33 cellular contexts compared by ENCODE assay signal in genomic region chr1:163076981-163077761, GRCh38. TPM values are rescaled to one million over a fixed set of nuclear protein-coding genes. Genes with fewer than 3 reads are reported as not detected.
"Had no signal": no experiment of that assay in that cellular context is flagged by ENCODE, and none has a peak within 500 bp of the region (broad histone marks: within the 10 kb centered on the region; RNA-seq: fewer than 3 reads in every experiment).

No MANE protein-coding gene starts in this region.

- H3K9ac ChIP-seq: KMS-11 had no signal

- H3K36me3 ChIP-seq: adrenal gland, breast epithelium had no signal

- H2AFZ ChIP-seq: PC-9 had no signal

- H3K36me3 Mint-ChIP-seq: activated naive CD4-positive, alpha-beta T cell treated with anti-CD3 and anti-CD28 coated beads, Interleukin-2, amount 50 U/mL, for 72 hours had no signal

- DNase-seq: activated CD4-positive, alpha-beta T cell treated with anti-CD3 and anti-CD28 coated beads, Interleukin-2, amount 10 ng/mL, durations not matched to agents 7 days and 5 days; activated CD4-positive, alpha-beta T cell treated with anti-CD3 and anti-CD28 coated beads, Interleukin-2, amount 50 U/mL, for 48 hours; activated CD8-positive, alpha-beta T cell treated with anti-CD3 and anti-CD28 coated beads, Interleukin-2, amount 10 ng/mL, durations not matched to agents 7 days and 5 days; activated gamma-delta T cell treated with Interleukin-2 at 50 U/mL for 16 hours; activated naive CD4-positive, alpha-beta T cell treated with anti-CD3 and anti-CD28 coated beads for 36 hours; activated T-cell treated with anti-CD3 and anti-CD28 coated beads for 4 hours; activated T-cell treated with anti-CD3 and anti-CD28 coated beads, Interleukin-2, amount 50 U/mL, for 4 hours; adrenal gland; caudate nucleus; cerebellar nuclear complex; MM.1S; MV-4-11; NCI-H1092; NCI-H1436 treated with DMSO at 0.1 percent for 48 hours; NCI-H1694 treated with DMSO at 0.1 percent for 48 hours; NCI-H2029; NCI-H345; NCI-H510A; NCI-H526; NCI-H748 treated with DMSO at 0.1 percent for 48 hours; NK-92 treated with Interleukin-12 subunit alpha and Interleukin-12 subunit beta, amount 100 ng/mL, for 24 hours; PC-9; SIG-M5 had no signal

- ATAC-seq: activated CD8-positive, alpha-beta T cell treated with anti-CD3 and anti-CD28 coated beads, Interleukin-2, amount 10 ng/mL, durations not matched to agents 7 days and 5 days; activated naive CD4-positive, alpha-beta T cell treated with anti-CD3 and anti-CD28 coated beads, Interleukin-2, amount 50 U/mL, for 72 hours; activated T-cell treated with anti-CD3 and anti-CD28 coated beads, Interleukin-2, amount 50 U/mL, for 4 hours; Right ventricle myocardium inferior had no signal

- H3K27ac Mint-ChIP-seq: activated CD4-positive, alpha-beta T cell treated with anti-CD3 and anti-CD28 coated beads, Interleukin-2, amount 10 ng/mL, durations not matched to agents 7 days and 5 days; activated CD8-positive, alpha-beta T cell treated with anti-CD3 and anti-CD28 coated beads, Interleukin-2, amount 10 ng/mL, durations not matched to agents 7 days and 5 days; activated naive CD4-positive, alpha-beta T cell treated with anti-CD3 and anti-CD28 coated beads for 36 hours; activated naive CD4-positive, alpha-beta T cell treated with anti-CD3 and anti-CD28 coated beads, Interleukin-2, amount 50 U/mL, for 72 hours; activated T-helper 1 cell treated with anti-CD3 and anti-CD28 coated beads, Interleukin-12 subunit alpha, Interleukin-12 subunit beta, Interleukin-2, Interleukin-4 antibody, amounts not matched to agents 30 ng/mL and 10 ng/mL and 1 ng/mL, durations not matched to agents 14 hours and 24 hours and 36 hours; T-helper 1 cell treated with Interleukin-12 subunit alpha and Interleukin-12 subunit beta and Interleukin-4 antibody, amounts not matched to agents 30 μg/mL and 1 μg/mL, for 36 hours; T-helper 2 cell treated with Interferon-gamma antibody and Interleukin-4, amounts not matched to agents 5 μg/mL and 100 μg/mL, for 36 hours had no signal

- H3K27me3 ChIP-seq: adrenal gland, breast epithelium had no signal

- H3K4me3 Mint-ChIP-seq: activated CD4-positive, alpha-beta T cell treated with anti-CD3 and anti-CD28 coated beads, Interleukin-2, amount 10 ng/mL, durations not matched to agents 7 days and 5 days; activated CD8-positive, alpha-beta T cell treated with anti-CD3 and anti-CD28 coated beads, Interleukin-2, amount 10 ng/mL, durations not matched to agents 7 days and 5 days; activated naive CD4-positive, alpha-beta T cell treated with anti-CD3 and anti-CD28 coated beads for 36 hours; activated T-cell treated with anti-CD3 and anti-CD28 coated beads, Interleukin-2, amount 50 U/mL, for 4 hours; activated T-helper 1 cell treated with anti-CD3 and anti-CD28 coated beads, Interleukin-12 subunit alpha, Interleukin-12 subunit beta, Interleukin-2, Interleukin-4 antibody, amounts not matched to agents 30 ng/mL and 10 ng/mL and 1 ng/mL, durations not matched to agents 14 hours and 24 hours and 36 hours; T-helper 1 cell treated with Interleukin-12 subunit alpha and Interleukin-12 subunit beta and Interleukin-4 antibody, amounts not matched to agents 30 μg/mL and 1 μg/mL, for 36 hours; T-helper 2 cell treated with Interferon-gamma antibody and Interleukin-4, amounts not matched to agents 5 μg/mL and 100 μg/mL, for 36 hours had no signal

- H3K9me3 ChIP-seq: adrenal gland, breast epithelium had no signal

- H3K9me3 Mint-ChIP-seq: activated CD4-positive, alpha-beta T cell treated with anti-CD3 and anti-CD28 coated beads, Interleukin-2, amount 10 ng/mL, durations not matched to agents 7 days and 5 days; activated naive CD4-positive, alpha-beta T cell treated with anti-CD3 and anti-CD28 coated beads for 36 hours; activated naive CD4-positive, alpha-beta T cell treated with anti-CD3 and anti-CD28 coated beads, Interleukin-2, amount 50 U/mL, for 72 hours; activated T-cell treated with anti-CD3 and anti-CD28 coated beads, Interleukin-2, amount 50 U/mL, for 4 hours; activated T-helper 1 cell treated with anti-CD3 and anti-CD28 coated beads, Interleukin-12 subunit alpha, Interleukin-12 subunit beta, Interleukin-2, Interleukin-4 antibody, amounts not matched to agents 30 ng/mL and 10 ng/mL and 1 ng/mL, durations not matched to agents 14 hours and 24 hours and 36 hours; T-helper 1 cell treated with Interleukin-12 subunit alpha and Interleukin-12 subunit beta and Interleukin-4 antibody, amounts not matched to agents 30 μg/mL and 1 μg/mL, for 36 hours; T-helper 2 cell treated with Interferon-gamma antibody and Interleukin-4, amounts not matched to agents 5 μg/mL and 100 μg/mL, for 36 hours had no signal

- H3K27ac ChIP-seq: adrenal gland, breast epithelium, KMS-11, PC-9, RWPE1 had no signal

- H3K4me1 ChIP-seq: adrenal gland, breast epithelium had no signal

- H3K4me3 ChIP-seq: adrenal gland, breast epithelium, PC-9 had no signal

- H3K4me2 ChIP-seq: KMS-11, PC-9 had no signal

- H3K4me1 Mint-ChIP-seq: activated CD4-positive, alpha-beta T cell treated with anti-CD3 and anti-CD28 coated beads, Interleukin-2, amount 10 ng/mL, durations not matched to agents 7 days and 5 days had no signal

RNA-seq across cellular contexts. Expression of gene RGS4, which starts 8.0 kb away (rescaled TPM):
- total RNA-seq: activated CD4-positive, alpha-beta T cell treated with anti-CD3 and anti-CD28 coated beads, Interleukin-2, amount 10 ng/mL, durations not matched to agents 7 days and 5 days; activated CD8-positive, alpha-beta T cell treated with anti-CD3 and anti-CD28 coated beads, Interleukin-2, amount 10 ng/mL, durations not matched to agents 7 days and 5 days; activated naive CD4-positive, alpha-beta T cell treated with anti-CD3 and anti-CD28 coated beads for 36 hours; activated naive CD4-positive, alpha-beta T cell treated with anti-CD3 and anti-CD28 coated beads, Interleukin-2, amount 50 U/mL, for 72 hours; activated T-cell treated with anti-CD3 and anti-CD28 coated beads, Interleukin-2, amount 50 U/mL, for 4 hours; activated T-helper 1 cell treated with anti-CD3 and anti-CD28 coated beads, Interleukin-12 subunit alpha, Interleukin-12 subunit beta, Interleukin-2, Interleukin-4 antibody, amounts not matched to agents 30 ng/mL and 10 ng/mL and 1 ng/mL, durations not matched to agents 14 hours and 24 hours and 36 hours; OCI-LY7; PC-9; SK-MEL-5 had no signal
